In genomic region chr11:69931060-69931910, GRCh38 we compare ENCODE assay signal across 17 cellular contexts.
DNase-seq lines count a peak whose midpoint lies in the region; ATAC-seq and TF ChIP-seq lines count a peak whose summit lies in the region.
"Had no signal": no experiment of that assay in that cellular context is flagged by ENCODE, and none has a peak within 500 bp of the region (broad histone marks: within the 10 kb centered on the region; RNA-seq: fewer than 3 reads in every experiment).

No MANE protein-coding gene starts in this region.

- no peaks in the 10 kb centered on the region for H3K9me3 ChIP-seq in RWPE2 (ENCODE audit: severe bottlenecking)
- H3K9me3 ChIP-seq in left lung: no peaks in the 10 kb centered on the region
- no peaks in the 10 kb centered on the region for H3K9me3 ChIP-seq in sigmoid colon
- H3K9me3 ChIP-seq: BLaER1 had no signal

- H3K36me3 ChIP-seq in RWPE2 (ENCODE audit: low read depth) (no peaks in the 10 kb centered on the region), left lung (no peaks in the 10 kb centered on the region), sigmoid colon (no peaks in the 10 kb centered on the region)
- H3K36me3 ChIP-seq: BLaER1, SJSA1 had no signal

- intact Hi-C loops in Right ventricle myocardium superior (cut with DNase I) (no loop called here), left cardiac atrium (cut with DNase I) (no loop called here), left lung (cut with DNase I) (no loop called here), sigmoid colon (cut with DNase I) (no loop called here)

- TF ChIP-seq POLR2A in sigmoid colon (IDR thresholded peaks at IDR 0.05): no peak

- H3K27ac ChIP-seq in RWPE2 (ENCODE audit: poor library complexity, severe bottlenecking) (no peak overlapping the region), left lung (no peak overlapping the region), sigmoid colon (no peak overlapping the region)
- H3K27ac ChIP-seq: BLaER1, SJSA1 had no signal

- H3K27me3 ChIP-seq in RWPE2 (ENCODE audit: insufficient read depth, poor library complexity, severe bottlenecking) (no peaks in the 10 kb centered on the region), left lung (peaks cover 0 to 55% of the 10 kb centered on the region in 2 donors), sigmoid colon (peaks cover 4 to 34% (median 6%) of the 10 kb centered on the region in 3 donors)

- no peak for TF ChIP-seq CTCF in RWPE2 (IDR thresholded peaks at IDR 0.05; ENCODE audit: poor library complexity, severe bottlenecking)
- no peak for TF ChIP-seq CTCF in left lung (IDR thresholded peaks at IDR 0.05)
- TF ChIP-seq CTCF in sigmoid colon (IDR thresholded peaks at IDR 0.05): no peak

- ATAC-seq in Right ventricle myocardium superior (ENCODE audit: poor library complexity) (no peak), left cardiac atrium (no peak), RWPE2 (ENCODE audit: low read depth) (no peak), left lung (no peak), HG02938 (IDR thresholded peaks at IDR 0.05; ENCODE audit: unreplicated experiment) (no peak)
- ATAC-seq: CD8-positive, alpha-beta T cell; PC-3 had no signal

- H3K4me1 ChIP-seq in RWPE2 (ENCODE audit: insufficient read depth, poor library complexity, severe bottlenecking): no peaks in the 10 kb centered on the region
- no peaks in the 10 kb centered on the region for H3K4me1 ChIP-seq in left lung
- peaks cover 0 to 3% (median 2%) of the 10 kb centered on the region in 4 donors for H3K4me1 ChIP-seq in sigmoid colon

- H3K4me3 ChIP-seq in RWPE2 (ENCODE audit: severe bottlenecking) (no peak overlapping the region), left lung (no peak overlapping the region), sigmoid colon (no peak overlapping the region)
- H3K4me3 ChIP-seq: BLaER1, SJSA1 had no signal

- DNase-seq in Right ventricle myocardium superior (peak; percentile 27), left cardiac atrium (no peak), RWPE2 (ENCODE audit: low spot score) (peak; percentile 26), left lung (peak; percentile 19 to 33), sigmoid colon (peak; percentile 56), D341Med (ENCODE audit: low spot score) (no peak), DMS79 treated with DMSO at 0.1 percent for 48 hours (lab: John Stamatoyannopoulos, UW) (no peak)
- DNase-seq: CD8-positive, alpha-beta T cell; NCI-H1436; NCI-H1930; NCI-H226; NCI-H524 treated with DMSO at 0.1 percent for 48 hours; PC-3; RPMI8226 had no signal

- WGBS in sigmoid colon, 2 donors: 69 to 82% methylated on average over 10 of the region's 10 CpGs

- no peak for TF ChIP-seq EP300 in sigmoid colon (IDR thresholded peaks at IDR 0.05)

Comparison
In these comparisons a context has a peak if more than half of its experiments do, and no peak if none do; other contexts are left out.
1. DNase-seq: peak in Right ventricle myocardium superior (single experiment), RWPE2 (single experiment), left lung (2 of 2) and sigmoid colon (single experiment); none in left cardiac atrium (single experiment), D341Med (single experiment) and DMS79 treated with DMSO at 0.1 percent for 48 hours (single experiment).